In genomic region chr14:93317836-93318807, GRCh38 we compare ENCODE assay signal across 1 cellular context.
TF ChIP-seq lines count a peak whose summit lies in the region.

No MANE protein-coding gene starts in this region.

TF ChIP-seq in H1, 55 proteins besides CTCF, POLR2A, EP300 and RAD21:
- TF ChIP-seq, protein P1, sequence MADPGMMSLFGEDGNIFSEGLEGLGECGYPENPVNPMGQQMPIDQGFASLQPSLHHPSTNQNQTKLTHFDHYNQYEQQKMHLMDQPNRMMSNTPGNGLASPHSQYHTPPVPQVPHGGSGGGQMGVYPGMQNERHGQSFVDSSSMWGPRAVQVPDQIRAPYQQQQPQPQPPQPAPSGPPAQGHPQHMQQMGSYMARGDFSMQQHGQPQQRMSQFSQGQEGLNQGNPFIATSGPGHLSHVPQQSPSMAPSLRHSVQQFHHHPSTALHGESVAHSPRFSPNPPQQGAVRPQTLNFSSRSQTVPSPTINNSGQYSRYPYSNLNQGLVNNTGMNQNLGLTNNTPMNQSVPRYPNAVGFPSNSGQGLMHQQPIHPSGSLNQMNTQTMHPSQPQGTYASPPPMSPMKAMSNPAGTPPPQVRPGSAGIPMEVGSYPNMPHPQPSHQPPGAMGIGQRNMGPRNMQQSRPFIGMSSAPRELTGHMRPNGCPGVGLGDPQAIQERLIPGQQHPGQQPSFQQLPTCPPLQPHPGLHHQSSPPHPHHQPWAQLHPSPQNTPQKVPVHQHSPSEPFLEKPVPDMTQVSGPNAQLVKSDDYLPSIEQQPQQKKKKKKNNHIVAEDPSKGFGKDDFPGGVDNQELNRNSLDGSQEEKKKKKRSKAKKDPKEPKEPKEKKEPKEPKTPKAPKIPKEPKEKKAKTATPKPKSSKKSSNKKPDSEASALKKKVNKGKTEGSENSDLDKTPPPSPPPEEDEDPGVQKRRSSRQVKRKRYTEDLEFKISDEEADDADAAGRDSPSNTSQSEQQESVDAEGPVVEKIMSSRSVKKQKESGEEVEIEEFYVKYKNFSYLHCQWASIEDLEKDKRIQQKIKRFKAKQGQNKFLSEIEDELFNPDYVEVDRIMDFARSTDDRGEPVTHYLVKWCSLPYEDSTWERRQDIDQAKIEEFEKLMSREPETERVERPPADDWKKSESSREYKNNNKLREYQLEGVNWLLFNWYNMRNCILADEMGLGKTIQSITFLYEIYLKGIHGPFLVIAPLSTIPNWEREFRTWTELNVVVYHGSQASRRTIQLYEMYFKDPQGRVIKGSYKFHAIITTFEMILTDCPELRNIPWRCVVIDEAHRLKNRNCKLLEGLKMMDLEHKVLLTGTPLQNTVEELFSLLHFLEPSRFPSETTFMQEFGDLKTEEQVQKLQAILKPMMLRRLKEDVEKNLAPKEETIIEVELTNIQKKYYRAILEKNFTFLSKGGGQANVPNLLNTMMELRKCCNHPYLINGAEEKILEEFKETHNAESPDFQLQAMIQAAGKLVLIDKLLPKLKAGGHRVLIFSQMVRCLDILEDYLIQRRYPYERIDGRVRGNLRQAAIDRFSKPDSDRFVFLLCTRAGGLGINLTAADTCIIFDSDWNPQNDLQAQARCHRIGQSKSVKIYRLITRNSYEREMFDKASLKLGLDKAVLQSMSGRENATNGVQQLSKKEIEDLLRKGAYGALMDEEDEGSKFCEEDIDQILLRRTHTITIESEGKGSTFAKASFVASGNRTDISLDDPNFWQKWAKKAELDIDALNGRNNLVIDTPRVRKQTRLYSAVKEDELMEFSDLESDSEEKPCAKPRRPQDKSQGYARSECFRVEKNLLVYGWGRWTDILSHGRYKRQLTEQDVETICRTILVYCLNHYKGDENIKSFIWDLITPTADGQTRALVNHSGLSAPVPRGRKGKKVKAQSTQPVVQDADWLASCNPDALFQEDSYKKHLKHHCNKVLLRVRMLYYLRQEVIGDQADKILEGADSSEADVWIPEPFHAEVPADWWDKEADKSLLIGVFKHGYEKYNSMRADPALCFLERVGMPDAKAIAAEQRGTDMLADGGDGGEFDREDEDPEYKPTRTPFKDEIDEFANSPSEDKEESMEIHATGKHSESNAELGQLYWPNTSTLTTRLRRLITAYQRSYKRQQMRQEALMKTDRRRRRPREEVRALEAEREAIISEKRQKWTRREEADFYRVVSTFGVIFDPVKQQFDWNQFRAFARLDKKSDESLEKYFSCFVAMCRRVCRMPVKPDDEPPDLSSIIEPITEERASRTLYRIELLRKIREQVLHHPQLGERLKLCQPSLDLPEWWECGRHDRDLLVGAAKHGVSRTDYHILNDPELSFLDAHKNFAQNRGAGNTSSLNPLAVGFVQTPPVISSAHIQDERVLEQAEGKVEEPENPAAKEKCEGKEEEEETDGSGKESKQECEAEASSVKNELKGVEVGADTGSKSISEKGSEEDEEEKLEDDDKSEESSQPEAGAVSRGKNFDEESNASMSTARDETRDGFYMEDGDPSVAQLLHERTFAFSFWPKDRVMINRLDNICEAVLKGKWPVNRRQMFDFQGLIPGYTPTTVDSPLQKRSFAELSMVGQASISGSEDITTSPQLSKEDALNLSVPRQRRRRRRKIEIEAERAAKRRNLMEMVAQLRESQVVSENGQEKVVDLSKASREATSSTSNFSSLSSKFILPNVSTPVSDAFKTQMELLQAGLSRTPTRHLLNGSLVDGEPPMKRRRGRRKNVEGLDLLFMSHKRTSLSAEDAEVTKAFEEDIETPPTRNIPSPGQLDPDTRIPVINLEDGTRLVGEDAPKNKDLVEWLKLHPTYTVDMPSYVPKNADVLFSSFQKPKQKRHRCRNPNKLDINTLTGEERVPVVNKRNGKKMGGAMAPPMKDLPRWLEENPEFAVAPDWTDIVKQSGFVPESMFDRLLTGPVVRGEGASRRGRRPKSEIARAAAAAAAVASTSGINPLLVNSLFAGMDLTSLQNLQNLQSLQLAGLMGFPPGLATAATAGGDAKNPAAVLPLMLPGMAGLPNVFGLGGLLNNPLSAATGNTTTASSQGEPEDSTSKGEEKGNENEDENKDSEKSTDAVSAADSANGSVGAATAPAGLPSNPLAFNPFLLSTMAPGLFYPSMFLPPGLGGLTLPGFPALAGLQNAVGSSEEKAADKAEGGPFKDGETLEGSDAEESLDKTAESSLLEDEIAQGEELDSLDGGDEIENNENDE (IDR thresholded peaks at IDR 0.05; ENCODE audit: insufficient replicate concordance, low read length): peak; percentile 95
- no peak for TF ChIP-seq RFX5 (IDR thresholded peaks at IDR 0.05; ENCODE audit: borderline replicate concordance, low read depth, low read length)
